10 cellular contexts compared by ENCODE assay signal in genomic region chr10:48496831-48497792, GRCh38.
A peak's percentile ranks its signal among the peaks of the same experiment; 100 is the strongest.
DNase-seq lines count a peak whose midpoint lies in the region; ATAC-seq and TF ChIP-seq lines count a peak whose summit lies in the region.
"Had no signal": no experiment of that assay in that cellular context is flagged by ENCODE, and none has a peak within 500 bp of the region (broad histone marks: within the 10 kb centered on the region; RNA-seq: fewer than 3 reads in every experiment).

No MANE protein-coding gene starts in this region.

- no peak for ATAC-seq in GM21360 (IDR thresholded peaks at IDR 0.05; ENCODE audit: unreplicated experiment)

- H3K4me3 ChIP-seq in AG10803 (ENCODE audit: low read length) (no peak overlapping the region), MG63 (no peak overlapping the region), coronary artery (no peak overlapping the region)

- H3K36me3 ChIP-seq in MG63: no peaks in the 10 kb centered on the region

- no peaks in the 10 kb centered on the region for H3K27me3 ChIP-seq in MG63

- no peak overlapping the region for H3K27ac ChIP-seq in coronary artery

- H3K9me3 ChIP-seq in MG63: no peaks in the 10 kb centered on the region
- H3K9me3 ChIP-seq: Caco-2 had no signal

- TF ChIP-seq CTCF in AG10803 (conservative IDR thresholded peaks at IDR 0.05; ENCODE audit: low read length) (no peak), coronary artery (IDR thresholded peaks at IDR 0.05) (no peak)

- DNase-seq in AG10803 (ENCODE audit: low read depth) (peak; percentile 73), MG63 (peak; percentile 86), coronary artery (ENCODE audit: low spot score) (peak; percentile 74), mesenteric fat pad (ENCODE audit: low spot score) (peak; percentile 79), T-helper 1 cell (no peak), KG1 (lab: John Stamatoyannopoulos, UW) (no peak)
- no peak for DNase-seq in activated CD4-positive, alpha-beta T cell treated with anti-CD3 and anti-CD28 coated beads, Interleukin-2, amount 50 U/mL, for 4 hours
- DNase-seq: naive B cell had no signal

Comparison
In these comparisons a context has a peak if more than half of its experiments do, and no peak if none do; other contexts are left out.
1. DNase-seq: peak in AG10803 (single experiment), MG63 (single experiment), coronary artery (single experiment) and mesenteric fat pad (single experiment); none in T-helper 1 cell (0 of 5), activated CD4-positive, alpha-beta T cell treated with anti-CD3 and anti-CD28 coated beads, Interleukin-2, amount 50 U/mL, for 4 hours (0 of 2) and KG1 (single experiment).